17 cellular contexts compared by ENCODE assay signal in the genomic region with DNA sequence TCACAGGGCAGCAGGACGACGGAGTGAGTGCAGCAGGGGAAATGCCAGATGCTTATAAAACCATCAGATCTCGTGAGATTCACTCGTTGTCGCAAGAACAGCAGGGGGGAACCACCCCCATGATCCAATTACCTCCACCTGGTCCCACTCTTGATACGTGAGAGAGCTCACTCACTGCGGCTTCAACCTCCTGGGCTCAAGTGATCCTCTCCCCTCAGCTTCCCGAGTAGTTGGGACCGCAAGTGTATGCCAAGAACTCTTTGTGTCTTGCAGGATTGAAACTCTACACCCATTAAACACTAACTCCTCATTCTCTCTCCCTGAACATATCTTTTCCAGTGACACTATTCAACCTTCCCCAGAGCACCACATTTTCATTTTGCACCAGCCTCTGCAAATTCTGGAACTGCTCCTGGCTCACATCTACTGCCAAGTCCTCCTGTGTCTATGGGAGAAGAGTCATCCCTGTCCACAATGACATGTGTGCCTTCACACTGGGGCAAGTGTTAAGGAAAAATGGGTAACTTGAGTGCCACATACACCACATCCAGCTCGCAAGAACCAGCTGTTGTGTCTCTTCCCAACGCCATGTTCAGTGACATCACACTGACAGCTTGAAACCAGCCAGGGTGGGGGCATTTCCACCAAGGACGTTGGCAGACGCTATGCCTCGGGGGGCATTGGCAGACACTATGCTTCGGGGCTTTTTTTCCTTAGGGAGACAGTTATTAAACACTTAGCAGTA. TPM values are rescaled to one million over a fixed set of nuclear protein-coding genes. Genes with fewer than 3 reads are reported as not detected.
DNase-seq lines count a peak whose midpoint lies in the region; TF ChIP-seq lines count a peak whose summit lies in the region.
"Had no signal": no experiment of that assay in that cellular context is flagged by ENCODE, and none has a peak within 500 bp of the region (broad histone marks: within the 10 kb centered on the region; RNA-seq: fewer than 3 reads in every experiment).

No MANE protein-coding gene starts in this region.

- peaks cover 50% of the 10 kb centered on the region for H3K9me3 Mint-ChIP-seq in nephron progenitor cell
- peaks cover 20% of the 10 kb centered on the region for H3K9me3 Mint-ChIP-seq in activated naive CD4-positive, alpha-beta T cell treated with anti-CD3 and anti-CD28 coated beads for 36 hours

- peak overlapping the region; percentile 2 for H3K27ac Mint-ChIP-seq in nephron progenitor cell
- no peak overlapping the region for H3K27ac Mint-ChIP-seq in activated naive CD4-positive, alpha-beta T cell treated with anti-CD3 and anti-CD28 coated beads for 36 hours
- H3K27ac Mint-ChIP-seq: CD4-positive, CD25-positive, alpha-beta regulatory T cell; T-helper 17 cell had no signal

- H3K36me3 Mint-ChIP-seq in nephron progenitor cell (ENCODE audit: low read depth) = no peaks in the 10 kb centered on the region
- H3K36me3 Mint-ChIP-seq in activated naive CD4-positive, alpha-beta T cell treated with anti-CD3 and anti-CD28 coated beads for 36 hours (ENCODE audit: low read depth) = peaks cover 4% of the 10 kb centered on the region
- H3K36me3 Mint-ChIP-seq: CD4-positive, CD25-positive, alpha-beta regulatory T cell had no signal

- DNase-seq in DMS79 treated with DMSO at 0.1 percent for 48 hours (lab: John Stamatoyannopoulos, UW) = peak; percentile 89
- DNase-seq in NCI-H187 treated with DMSO at 0.1 percent for 48 hours (lab: John Stamatoyannopoulos, UW) = peak; percentile 64
- peak; percentile 20 for DNase-seq in NCI-H82 treated with DMSO at 0.1 percent for 48 hours (lab: John Stamatoyannopoulos, UW; ENCODE audit: unreplicated experiment)
- no peak for DNase-seq in nephron progenitor cell
- DNase-seq in NCI-H345 (lab: John Stamatoyannopoulos, UW) = no peak
- DNase-seq in OCI-M2 (lab: John Stamatoyannopoulos, UW; ENCODE audit: unreplicated experiment) = no peak
- no peak for DNase-seq in activated gamma-delta T cell treated with Interleukin-2 at 50 U/mL for 16 hours
- DNase-seq in activated naive CD4-positive, alpha-beta T cell treated with anti-CD3 and anti-CD28 coated beads for 36 hours = no peak
- DNase-seq: AML-193; Calu3; CD4-positive, CD25-positive, alpha-beta regulatory T cell; GM23248; NCI-H1105; NCI-H2081; NCI-H510A; PC-9; T-helper 17 cell had no signal

- intact Hi-C loops in activated naive CD4-positive, alpha-beta T cell treated with anti-CD3 and anti-CD28 coated beads for 36 hours (cut with micrococcal nuclease) = no loop called here

- H3K4me1 Mint-ChIP-seq in nephron progenitor cell = peaks cover 5% of the 10 kb centered on the region
- H3K4me1 Mint-ChIP-seq in activated naive CD4-positive, alpha-beta T cell treated with anti-CD3 and anti-CD28 coated beads for 36 hours (ENCODE audit: low read depth) = no peaks in the 10 kb centered on the region
- H3K4me1 Mint-ChIP-seq: CD4-positive, CD25-positive, alpha-beta regulatory T cell; T-helper 17 cell had no signal

- CTCF ChIA-PET in activated naive CD4-positive, alpha-beta T cell treated with anti-CD3 and anti-CD28 coated beads for 36 hours (lab: Charles Lee) = no interaction called here

- peaks cover 34% of the 10 kb centered on the region for H3K27me3 Mint-ChIP-seq in nephron progenitor cell (ENCODE audit: low read depth, poor library complexity)
- H3K27me3 Mint-ChIP-seq in activated naive CD4-positive, alpha-beta T cell treated with anti-CD3 and anti-CD28 coated beads for 36 hours (ENCODE audit: low read depth) = peaks cover 7% of the 10 kb centered on the region

- no peak overlapping the region for H3K4me3 Mint-ChIP-seq in nephron progenitor cell
- no peak overlapping the region for H3K4me3 Mint-ChIP-seq in activated naive CD4-positive, alpha-beta T cell treated with anti-CD3 and anti-CD28 coated beads for 36 hours
- H3K4me3 Mint-ChIP-seq: CD4-positive, CD25-positive, alpha-beta regulatory T cell; T-helper 17 cell had no signal

- TF ChIP-seq CTCF in nephron progenitor cell (IDR thresholded peaks at IDR 0.05) = no peak

RNA-seq across cellular contexts. Expression of gene TAF4, which starts 14.7 kb away (rescaled TPM):
- 10 to 100 TPM; 15.0 to 15.4 TPM for total RNA-seq in activated naive CD4-positive, alpha-beta T cell treated with anti-CD3 and anti-CD28 coated beads for 36 hours

RNA-seq across cellular contexts. Expression of gene LSM14B, which starts 41.9 kb away (rescaled TPM):
- total RNA-seq in activated naive CD4-positive, alpha-beta T cell treated with anti-CD3 and anti-CD28 coated beads for 36 hours = 10 to 100 TPM; 29.6 to 33.3 TPM

Comparison
In these comparisons a context has a peak if more than half of its experiments do, and no peak if none do; other contexts are left out.
1. DNase-seq: peak in DMS79 treated with DMSO at 0.1 percent for 48 hours (single experiment), NCI-H187 treated with DMSO at 0.1 percent for 48 hours (single experiment) and NCI-H82 treated with DMSO at 0.1 percent for 48 hours (single experiment); none in nephron progenitor cell (single experiment), NCI-H345 (single experiment), OCI-M2 (single experiment), activated gamma-delta T cell treated with Interleukin-2 at 50 U/mL for 16 hours (single experiment) and activated naive CD4-positive, alpha-beta T cell treated with anti-CD3 and anti-CD28 coated beads for 36 hours (single experiment).